Comparison of ENCODE assay signal across 1 cellular context in genomic region chr19:850221-850978, GRCh38.
A peak's percentile ranks its signal among the peaks of the same experiment; 100 is the strongest.
TF ChIP-seq lines count a peak whose summit lies in the region.

No MANE protein-coding gene starts in this region.

TF ChIP-seq in K562, 482 proteins besides CTCF, POLR2A, EP300 and RAD21 (continued from another document):
- no peak for TF ChIP-seq CHD7 (IDR thresholded peaks at IDR 0.05; ENCODE audit: low read depth, low read length)
- peak; percentile 100 for TF ChIP-seq ZKSCAN8 (CRISPR knock-in tag; IDR thresholded peaks at IDR 0.05)
- no peak for TF ChIP-seq ZNF274 (IDR thresholded peaks at IDR 0.05; ENCODE audit: borderline replicate concordance, low read depth, low read length)
- no peak for TF ChIP-seq ZNF408 (CRISPR knock-in tag; IDR thresholded peaks at IDR 0.05; ENCODE audit: low read depth)
- peak in 1 of 2 experiments; percentile 62; a peak in 2 of 4 replicates for TF ChIP-seq KDM1A (IDR thresholded peaks at IDR 0.05)
- TF ChIP-seq ZNF263 (CRISPR knock-in tag; IDR thresholded peaks at IDR 0.05; ENCODE audit: borderline replicate concordance), result no peak
- TF ChIP-seq WHSC1 (IDR thresholded peaks at IDR 0.05; ENCODE audit: low read length), result no peak
- peak; percentile 73 for TF ChIP-seq ZFP36 (IDR thresholded peaks at IDR 0.05; ENCODE audit: low read depth, low read length, partially characterized antibody)
- no peak for TF ChIP-seq NUFIP1 (IDR thresholded peaks at IDR 0.05; ENCODE audit: partially characterized antibody)
- TF ChIP-seq TOE1 (IDR thresholded peaks at IDR 0.05; ENCODE audit: borderline replicate concordance), result 0 out of 2 replicates have a peak, but pooled peaks have one; percentile 14
- TF ChIP-seq TOE1 (CRISPR knock-in tag; IDR thresholded peaks at IDR 0.05; ENCODE audit: borderline replicate concordance, low read depth), result no peak
- TF ChIP-seq EHMT2 (IDR thresholded peaks at IDR 0.05), result no peak
- TF ChIP-seq CHCHD3 (CRISPR knock-in tag; IDR thresholded peaks at IDR 0.05), result no peak
- TF ChIP-seq DPF2 (IDR thresholded peaks at IDR 0.05), result no peak
- no peak for TF ChIP-seq ATF1 (CRISPR knock-in tag; IDR thresholded peaks at IDR 0.05)
- peak; percentile 43; the same call in 1 of the 2 replicates for TF ChIP-seq ATF1 (tag; IDR thresholded peaks at IDR 0.05)
- no peak for TF ChIP-seq E2F5 (CRISPR knock-in tag; IDR thresholded peaks at IDR 0.05)
- no peak for TF ChIP-seq MEF2D (tag; conservative IDR thresholded peaks at IDR 0.05; ENCODE audit: low read depth)
- TF ChIP-seq ZNF174 (CRISPR knock-in tag; IDR thresholded peaks at IDR 0.05), result no peak
- no peak for TF ChIP-seq ZNF766 (CRISPR knock-in tag; conservative IDR thresholded peaks at IDR 0.05)
- TF ChIP-seq MEIS2 (IDR thresholded peaks at IDR 0.05; ENCODE audit: partially characterized antibody), result no peak
- no peak for TF ChIP-seq NR2C1 (IDR thresholded peaks at IDR 0.05)
- TF ChIP-seq NR2C1 (tag; IDR thresholded peaks at IDR 0.05), result no peak
- TF ChIP-seq ARID1B (IDR thresholded peaks at IDR 0.05), result 0 out of 2 replicates have a peak, but pooled peaks have one; percentile 9
- TF ChIP-seq GTF2A2 (tag; IDR thresholded peaks at IDR 0.05), result no peak
- 0 out of 2 replicates have a peak, but pooled peaks have one; percentile 23 for TF ChIP-seq ESRRA (IDR thresholded peaks at IDR 0.05; ENCODE audit: borderline replicate concordance, low read depth)
- TF ChIP-seq KLF6 (CRISPR knock-in tag; IDR thresholded peaks at IDR 0.05; ENCODE audit: borderline replicate concordance), result no peak
- TF ChIP-seq RNF2 (IDR thresholded peaks at IDR 0.05), result no peak
- TF ChIP-seq ZNF184 (CRISPR knock-in tag; IDR thresholded peaks at IDR 0.05), result no peak
- no peak for TF ChIP-seq NEUROD1 (IDR thresholded peaks at IDR 0.05; ENCODE audit: borderline replicate concordance, low read depth, low read length, partially characterized antibody)
- no peak for TF ChIP-seq PML (IDR thresholded peaks at IDR 0.05; ENCODE audit: low read length)
- peak; percentile 88 for TF ChIP-seq NFIC (IDR thresholded peaks at IDR 0.05)
TF ChIP-seq in K562: peak in this region for 14.
